Comparison of ENCODE assay signal across 8 cellular contexts in the genomic region with DNA sequence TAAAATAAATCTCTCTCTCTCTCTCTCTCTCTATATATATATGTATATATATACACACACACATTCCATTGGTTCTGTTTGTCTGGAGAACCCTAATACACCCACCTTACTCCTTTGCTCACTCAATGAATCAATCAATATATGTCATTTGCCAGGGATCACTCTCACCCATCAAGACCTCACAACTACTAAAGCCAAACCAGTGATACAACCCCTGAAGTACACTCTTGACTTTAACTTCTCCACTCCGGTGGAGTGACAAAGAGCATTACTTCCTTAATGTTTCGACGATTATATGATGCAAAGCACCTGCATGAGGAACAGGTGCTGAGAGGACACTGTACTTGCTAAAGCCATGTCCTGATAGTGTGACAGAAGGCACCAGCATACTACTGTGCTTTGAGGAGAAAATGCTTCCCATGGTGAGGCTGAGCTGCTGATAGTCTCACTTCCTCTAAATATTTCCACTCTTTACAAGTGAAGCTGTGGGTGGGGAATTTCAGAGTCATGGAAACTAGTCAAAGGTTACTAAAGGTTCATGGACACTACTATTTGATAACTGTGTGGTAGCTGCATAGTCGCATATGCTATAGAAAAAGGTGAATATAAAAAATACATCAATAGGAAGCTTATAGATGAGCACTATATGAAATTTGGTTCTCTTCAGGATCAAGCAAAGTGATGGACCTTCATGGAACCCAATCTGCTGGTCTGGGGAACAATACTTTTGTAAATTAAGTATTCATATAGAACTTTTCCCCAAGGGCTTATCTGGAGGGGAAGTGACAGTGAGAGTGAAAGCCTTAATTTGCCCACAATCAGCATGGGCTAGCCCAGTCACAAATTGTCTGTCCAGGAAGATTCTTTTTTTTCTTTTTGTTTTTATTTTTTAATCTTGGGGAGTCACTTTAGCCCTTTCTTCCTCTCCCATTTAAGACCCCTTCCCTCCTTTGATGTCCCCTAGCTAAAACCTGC.
A peak's percentile ranks its signal among the peaks of the same experiment; 100 is the strongest.
DNase-seq lines count a peak whose midpoint lies in the region; ATAC-seq, FAIRE-seq and TF ChIP-seq lines count a peak whose summit lies in the region.

No MANE protein-coding gene starts in this region.

- peak; percentile 62 for TF ChIP-seq POLR2A in GM12891 (IDR thresholded peaks at IDR 0.05; ENCODE audit: low read depth, low read length)

- ATAC-seq in GM21367 (IDR thresholded peaks at IDR 0.05; ENCODE audit: unreplicated experiment) (peak; percentile 86), HG03558 (IDR thresholded peaks at IDR 0.05; ENCODE audit: extremely low read depth, unreplicated experiment) (peak; percentile 91), esophagus mucosa (peak; percentile 48)

- peak; percentile 98 for FAIRE-seq in GM12891 (lab: Jason Lieb, UNC)

- DNase-seq in GM12891 (ENCODE audit: insufficient read length, low spot score) = no peak
- DNase-seq in activated effector memory CD4-positive, alpha-beta T cell treated with anti-CD3 and anti-CD28 coated beads, Interleukin-2, amount 50 U/mL, for 16 hours = no peak
- DNase-seq in NK-92 (lab: John Stamatoyannopoulos, UW; ENCODE audit: unreplicated experiment) = no peak
- DNase-seq in hepatic stellate cell (ENCODE audit: low spot score) = no peak
- no peak for DNase-seq in NCI-H2081 treated with DMSO at 0.1 percent for 48 hours (lab: John Stamatoyannopoulos, UW)

TF ChIP-seq in GM12891, 5 proteins besides CTCF, POLR2A, EP300 and RAD21:
- TF ChIP-seq POLR2AphosphoS5 (IDR thresholded peaks at IDR 0.05; ENCODE audit: low read depth, low read length) (peak; percentile 77; the same call in 1 of the 2 replicates), SPI1 (IDR thresholded peaks at IDR 0.05; ENCODE audit: low read depth, low read length) (peak; percentile 99), POU2F2 (IDR thresholded peaks at IDR 0.05; ENCODE audit: low read depth, low read length) (peak; percentile 69; the same call in 1 of the 2 replicates), TAF1 (IDR thresholded peaks at IDR 0.05; ENCODE audit: low read depth, low read length) (0 out of 2 replicates have a peak, but pooled peaks have one; percentile 5), PAX5 (IDR thresholded peaks at IDR 0.05; ENCODE audit: insufficient read depth, low read length, severe bottlenecking) (no peak)
TF ChIP-seq in GM12891: peak in this region for 4.
